25 cellular contexts compared by ENCODE assay signal in the genomic region with DNA sequence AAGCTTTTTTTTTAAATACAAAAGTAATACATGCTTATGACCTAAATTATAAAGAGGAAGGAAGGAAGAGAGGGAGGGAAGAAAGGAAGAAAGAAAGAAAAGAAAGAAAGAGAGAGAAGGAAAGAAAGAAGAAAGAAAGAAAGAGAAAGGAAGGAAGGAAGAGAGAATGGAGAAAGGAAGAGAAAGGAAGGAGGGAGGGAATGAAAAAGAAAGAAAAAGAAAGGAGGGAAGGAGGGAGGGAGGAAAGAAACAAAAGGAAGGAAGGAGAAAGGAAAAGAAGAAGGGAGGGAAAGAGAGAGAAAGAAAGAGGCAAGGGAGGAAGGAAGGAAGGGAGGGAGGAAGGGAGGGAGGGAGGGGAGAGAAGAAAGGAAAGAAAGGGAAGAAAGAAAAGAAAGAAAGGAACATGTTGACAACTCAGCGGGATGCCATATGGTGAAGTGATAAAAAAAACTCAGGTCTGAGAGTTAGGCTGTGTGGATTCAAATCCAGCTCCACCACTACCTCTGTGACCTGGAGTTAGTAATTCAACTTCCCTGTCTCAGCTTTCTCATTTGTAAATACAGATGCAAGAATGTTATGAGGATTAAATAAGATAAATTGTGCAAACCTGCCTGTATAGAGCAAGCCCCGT. TPM values are rescaled to one million over a fixed set of nuclear protein-coding genes. Genes with fewer than 3 reads are reported as not detected.
DNase-seq lines count a peak whose midpoint lies in the region; ATAC-seq, FAIRE-seq and TF ChIP-seq lines count a peak whose summit lies in the region.
"Had no signal": no experiment of that assay in that cellular context is flagged by ENCODE, and none has a peak within 500 bp of the region (broad histone marks: within the 10 kb centered on the region; RNA-seq: fewer than 3 reads in every experiment).

No MANE protein-coding gene starts in this region.

- peaks cover 40% of the 10 kb centered on the region for H3K4me1 Mint-ChIP-seq in stimulated activated naive CD8-positive, alpha-beta T cell treated with anti-CD3 and anti-CD28 coated beads, Interleukin-15, Interleukin-2, amounts not matched to agents 100 ng/mL and 50 ng/mL, for 24 hours (ENCODE audit: low read depth)
- H3K4me1 Mint-ChIP-seq: CD4-positive, alpha-beta memory T cell had no signal

- TF ChIP-seq CTCF in K562 (IDR thresholded peaks at IDR 0.05 in 2 of 3, conservative IDR thresholded peaks at IDR 0.05 in 1 of 3; ENCODE audit: insufficient read depth in 2 of 3, low read depth in 1 of 3, low read length in 3 of 3) (no peak), GM13977 (IDR thresholded peaks at IDR 0.05; ENCODE audit: extremely low read depth, insufficient read depth, missing control alignments) (no peak)

- CTCF ChIA-PET in K562 (lab: Yijun Ruan, JAX; ENCODE audit: low intra/inter-chr PET ratio): no interaction called here

- no peak overlapping the region for H3K4me3 Mint-ChIP-seq in stimulated activated naive CD8-positive, alpha-beta T cell treated with anti-CD3 and anti-CD28 coated beads, Interleukin-15, Interleukin-2, amounts not matched to agents 100 ng/mL and 50 ng/mL, for 24 hours
- H3K4me3 Mint-ChIP-seq: CD4-positive, alpha-beta memory T cell; HFFc6 had no signal

- POLR2A ChIA-PET in K562 (lab: Yijun Ruan, JAX): interaction anchor here (1.6 kb wide), 1 partner anchor 11 kb away, joined by 7 read pairs; no protein-coding TSS in a partner anchor

- no peaks in the 10 kb centered on the region for H3K27me3 ChIP-seq in HUES48 (ENCODE audit: control insufficient read depth, insufficient read depth, low read length)
- no peaks in the 10 kb centered on the region for H3K27me3 ChIP-seq in K562 (ENCODE audit: control insufficient read depth in 2 of 2, insufficient read depth in 2 of 2, low read length in 2 of 2)
- H3K27me3 ChIP-seq: BLaER1 treated with 17β-estradiol and CSF1 and Interleukin-3, amounts not matched to agents 10 nM and 100 nM had no signal

- H3K9me3 ChIP-seq in HUES48 (ENCODE audit: control insufficient read depth, insufficient read depth, low read length) (no peaks in the 10 kb centered on the region), K562 (replicated peaks; ENCODE audit: control insufficient read depth, insufficient read depth, low read depth, low read length) (no peaks in the 10 kb centered on the region)
- H3K9me3 ChIP-seq: BLaER1 treated with 17β-estradiol and CSF1 and Interleukin-3, amounts not matched to agents 10 nM and 100 nM; Caco-2 had no signal

- peak overlapping the region; percentile 11 for H3K27ac ChIP-seq in HUES48 (ENCODE audit: low read depth, low read length)
- no peak overlapping the region for H3K27ac ChIP-seq in K562 (ENCODE audit: extremely low read depth, low read depth, low read length)
- H3K27ac ChIP-seq: BLaER1 treated with 17β-estradiol and CSF1 and Interleukin-3, amounts not matched to agents 10 nM and 100 nM had no signal

- H3K9me3 Mint-ChIP-seq in stimulated activated naive CD8-positive, alpha-beta T cell treated with anti-CD3 and anti-CD28 coated beads, Interleukin-15, Interleukin-2, amounts not matched to agents 100 ng/mL and 50 ng/mL, for 24 hours: no peaks in the 10 kb centered on the region
- H3K9me3 Mint-ChIP-seq: CD4-positive, alpha-beta memory T cell; HFFc6 had no signal

- H3K9ac ChIP-seq in HUES48 (ENCODE audit: low read depth, low read length) (no peak overlapping the region), K562 (ENCODE audit: insufficient read depth in 1 of 2, low read depth in 2 of 2, low read length in 2 of 2) (no peak overlapping the region)
- H3K9ac ChIP-seq: BLaER1 treated with 17β-estradiol and CSF1 and Interleukin-3, amounts not matched to agents 10 nM and 100 nM had no signal

- no peak overlapping the region for H3K4me2 ChIP-seq in K562 (ENCODE audit: insufficient read depth, low read length)
- H3K4me2 ChIP-seq: BLaER1 treated with 17β-estradiol and CSF1 and Interleukin-3, amounts not matched to agents 10 nM and 100 nM had no signal

- H3K27me3 Mint-ChIP-seq in stimulated activated naive CD8-positive, alpha-beta T cell treated with anti-CD3 and anti-CD28 coated beads, Interleukin-15, Interleukin-2, amounts not matched to agents 100 ng/mL and 50 ng/mL, for 24 hours: no peaks in the 10 kb centered on the region
- H3K27me3 Mint-ChIP-seq: CD4-positive, alpha-beta memory T cell had no signal

- no peak for TF ChIP-seq POLR2A in K562 (conservative IDR thresholded peaks at IDR 0.05)

- H3K36me3 Mint-ChIP-seq in stimulated activated naive CD8-positive, alpha-beta T cell treated with anti-CD3 and anti-CD28 coated beads, Interleukin-15, Interleukin-2, amounts not matched to agents 100 ng/mL and 50 ng/mL, for 24 hours (ENCODE audit: low read depth): no peaks in the 10 kb centered on the region
- H3K36me3 Mint-ChIP-seq: CD4-positive, alpha-beta memory T cell had no signal

- H2AFZ ChIP-seq in K562 (ENCODE audit: low read depth, low read length): peak overlapping the region; percentile 64

- BruUV-seq in K562 (replicated peaks; lab: Mats Ljungman, UMichigan): no TSS peak

- TF ChIP-seq RAD21 in K562 (CRISPR knock-in tag; conservative IDR thresholded peaks at IDR 0.05 in 1 of 2, IDR thresholded peaks at IDR 0.05 in 1 of 2): no peak

- no peak for TF ChIP-seq EP300 in K562 (IDR thresholded peaks at IDR 0.05; ENCODE audit: low read length)

- no peaks in the 10 kb centered on the region for H4K20me1 ChIP-seq in K562 (replicated peaks; ENCODE audit: control insufficient read depth, insufficient read depth, low read length)
- H4K20me1 ChIP-seq: BLaER1 treated with 17β-estradiol and CSF1 and Interleukin-3, amounts not matched to agents 10 nM and 100 nM had no signal

- H3K27ac Mint-ChIP-seq in stimulated activated naive CD8-positive, alpha-beta T cell treated with anti-CD3 and anti-CD28 coated beads, Interleukin-15, Interleukin-2, amounts not matched to agents 100 ng/mL and 50 ng/mL, for 24 hours: peak overlapping the region; percentile 81
- H3K27ac Mint-ChIP-seq: HFFc6 had no signal

- no peak for DNase-seq in stimulated activated naive CD8-positive, alpha-beta T cell treated with anti-CD3 and anti-CD28 coated beads, Interleukin-15, Interleukin-2, amounts not matched to agents 100 U/mL and 50 U/mL, for 24 hours
- DNase-seq in K562 (ENCODE audit: extremely low read depth in 1 of 4, low spot score in 3 of 4) (no peak), NCI-H1417 treated with DMSO at 0.1 percent for 48 hours (lab: John Stamatoyannopoulos, UW) (no peak), GM13977 (ENCODE audit: low spot score) (no peak)
- no peak for DNase-seq in activated CD4-positive, CD25-positive, alpha-beta regulatory T cell (lab: John Stamatoyannopoulos, UW)
- DNase-seq: Caco-2; CD4-positive, alpha-beta memory T cell; DMS153; H7; HFFc6; MM.1S; NCI-H1048; NCI-H1436; NCI-H187 treated with DMSO at 0.1 percent for 48 hours; NCI-H226; NCI-H510A treated with DMSO at 0.1 percent for 48 hours; NCI-H774; OCI-M1; SW 1271 had no signal

- H3K79me2 ChIP-seq in K562 (ENCODE audit: control insufficient read depth, insufficient read depth, low read length): no peaks in the 10 kb centered on the region

- H3K36me3 ChIP-seq in HUES48 (ENCODE audit: control insufficient read depth, insufficient read depth, low read length) (no peaks in the 10 kb centered on the region), K562 (ENCODE audit: control insufficient read depth, insufficient read depth, low read length) (no peaks in the 10 kb centered on the region)
- H3K36me3 ChIP-seq: BLaER1 treated with 17β-estradiol and CSF1 and Interleukin-3, amounts not matched to agents 10 nM and 100 nM had no signal

- intact Hi-C loops in K562 (cut with micrococcal nuclease): no loop called here

- in situ Hi-C loops in K562 (cut with MboI): no loop called here
- in situ Hi-C loops in GM13977 (cut with MboI; ENCODE audit: low pct_unique_long_range_greater_than_20kb, low sequenced_read_pairs, unreplicated experiment): no loop called here

- H3K4me1 ChIP-seq in HUES48 (ENCODE audit: control insufficient read depth, insufficient read depth, low read length): peaks cover 15% of the 10 kb centered on the region
- peaks cover 17 to 23% of the 10 kb centered on the region in 2 experiments for H3K4me1 ChIP-seq in K562 (replicated peaks in 1 of 2; ENCODE audit: control insufficient read depth in 2 of 2, insufficient read depth in 2 of 2, low read length in 2 of 2)
- H3K4me1 ChIP-seq: Caco-2 had no signal

- FAIRE-seq in K562 (lab: Jason Lieb, UNC): no peak
- FAIRE-seq: GM12891, GM18507 had no signal

- WGBS in K562 (ENCODE audit: insufficient coverage, low coverage, missing lambda C conversion rate): 26% methylated on average over 1 of the region's 2 CpGs

- H3K4me3 ChIP-seq in HUES48 (ENCODE audit: low read depth, low read length): no peak overlapping the region
- no peak overlapping the region for H3K4me3 ChIP-seq in K562
- H3K4me3 ChIP-seq: BLaER1 treated with 17β-estradiol and CSF1 and Interleukin-3, amounts not matched to agents 10 nM and 100 nM had no signal

- no peaks in the 10 kb centered on the region for H3K9me1 ChIP-seq in K562 (ENCODE audit: control insufficient read depth, insufficient read depth, low read length)

- ATAC-seq in stimulated activated naive CD8-positive, alpha-beta T cell treated with anti-CD3 and anti-CD28 coated beads, Interleukin-15, Interleukin-2, amounts not matched to agents 100 U/mL and 50 U/mL, for 24 hours: no peak
- ATAC-seq in K562: peak; percentile 48
- ATAC-seq: Right ventricle myocardium inferior had no signal

RNA-seq across cellular contexts. Expression of gene EED, which starts 9.6 kb away (rescaled TPM):
- 50.8 and 171 TPM in 2 replicates for total RNA-seq in K562 (2011; cell fraction: chromatin; rRNA removed; ENCODE audit: low replicate concordance)
- total RNA-seq in K562 (2011; cell fraction: nucleolus; rRNA removed): 21.7 and 26.6 TPM in 2 replicates
- total RNA-seq in K562 (2011; cell fraction: nucleoplasm; rRNA removed): 72.6 and 106 TPM in 2 replicates
- total RNA-seq in K562 (2014; rRNA removed): 33.0 and 34.4 TPM in 2 replicates
- 57.1 and 62.6 TPM in 2 replicates for total RNA-seq in K562 (2014; rRNA removed; fragmentation: Illumina TruSeq; extraction: Trizol)
- total RNA-seq in K562 (2015; rRNA removed; fragmentation: Illumina TruSeq; extraction: Trizol): 51.5 and 55.1 TPM in 2 replicates
- total RNA-seq in K562 (2021): 47.4 and 47.8 TPM in 2 replicates
- polyA plus RNA-seq in K562 (2011; rRNA removed): 61.6 and 99.5 TPM in 2 replicates
- polyA plus RNA-seq in K562 (2011; cell fraction: cytosol; rRNA removed): 16.1 and 24.9 TPM in 2 replicates
- polyA plus RNA-seq in K562 (2011; cell fraction: nucleus; rRNA removed): 39.1 and 51.7 TPM in 2 replicates
- 32.5 and 74.9 TPM in 2 replicates for polyA plus RNA-seq in K562 (2012)
- polyA plus RNA-seq in K562 (2014; fragmentation: Illumina TruSeq; extraction: Trizol): 41.9 and 43.1 TPM in 2 replicates
- 100 to 1,000 TPM; 108 to 110 TPM for polyA plus RNA-seq in K562 (2014; fragmentation: Nextera tagmentation; extraction: Ambion mirVana)
- 47.3 and 48.0 TPM in 2 replicates for polyA plus RNA-seq in K562 (2014; rRNA removed)
- 67.8 and 85.7 TPM in 2 replicates for polyA minus RNA-seq in K562 (2011; rRNA and poly(A)+ RNA removed)
- polyA minus RNA-seq in K562 (2011; cell fraction: cytosol; rRNA and poly(A)+ RNA removed): 20.5 and 31.8 TPM in 2 replicates
- 45.6 and 53.3 TPM in 2 replicates for polyA minus RNA-seq in K562 (2011; cell fraction: nucleus; rRNA and poly(A)+ RNA removed)
